In the genomic region with DNA sequence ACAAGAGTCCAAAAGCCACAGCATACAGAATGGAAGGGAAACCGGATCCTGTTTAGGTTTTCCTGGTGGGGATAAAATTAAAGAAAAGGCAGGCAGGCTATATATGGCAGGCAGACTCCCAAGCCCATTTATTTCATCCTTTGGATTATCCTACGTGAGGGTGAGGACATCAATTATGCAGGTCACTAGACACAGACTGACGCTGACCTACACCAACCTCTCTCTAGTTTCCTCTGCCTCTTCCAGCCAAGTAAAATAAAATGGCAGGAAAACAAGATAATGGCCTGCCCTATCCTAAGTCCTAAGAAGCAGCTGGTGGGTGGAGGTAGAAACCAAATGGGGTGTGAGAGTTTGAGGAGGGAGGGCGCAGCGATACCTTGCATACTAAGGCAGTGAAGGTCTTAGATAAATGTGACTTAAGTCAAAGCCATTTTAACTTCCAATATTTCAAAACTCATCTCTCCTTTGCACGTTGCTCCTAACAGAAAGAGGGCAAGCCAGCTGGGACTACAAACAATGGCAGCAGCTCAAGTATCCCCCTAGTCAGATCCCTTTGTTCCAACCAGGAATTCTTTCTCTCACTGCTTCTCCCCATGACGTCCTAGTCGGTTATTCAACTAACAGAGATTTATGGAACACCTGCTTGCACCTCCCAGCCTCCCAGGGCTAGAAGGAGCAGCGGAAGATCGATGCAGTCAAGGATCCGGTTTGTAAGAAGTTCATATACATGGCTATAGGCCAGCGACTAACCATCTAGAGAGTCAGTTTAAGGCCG, we compare ENCODE assay signal across 11 cellular contexts.
DNase-seq lines count a peak whose midpoint lies in the region; ATAC-seq, FAIRE-seq and TF ChIP-seq lines count a peak whose summit lies in the region.
"Had no signal": no experiment of that assay in that cellular context is flagged by ENCODE, and none has a peak within 500 bp of the region (broad histone marks: within the 10 kb centered on the region; RNA-seq: fewer than 3 reads in every experiment).

No MANE protein-coding gene starts in this region.

- no peaks in the 10 kb centered on the region for H3F3A ChIP-seq in PC-3 (ENCODE audit: low read length, unreplicated experiment)

- H3K4me1 ChIP-seq in HUES48 (ENCODE audit: control insufficient read depth, insufficient read depth, low read length) (peaks cover 35% of the 10 kb centered on the region), PC-3 (ENCODE audit: insufficient read depth, low read length) (peaks cover 14% of the 10 kb centered on the region), endothelial cell of umbilical vein (ENCODE audit: control insufficient read depth, extremely low read depth, insufficient read depth, low read length) (peaks cover 15% of the 10 kb centered on the region), osteoblast (ENCODE audit: insufficient read depth, low read length) (peaks cover 35% of the 10 kb centered on the region), ovary (ENCODE audit: insufficient read depth) (peaks cover 30% of the 10 kb centered on the region)

- POLR2A ChIA-PET in PC-3 (lab: Charles Lee; ENCODE audit: unreplicated experiment) = no interaction called here
- POLR2A ChIA-PET in endothelial cell of umbilical vein (lab: Charles Lee) = no interaction called here

- CTCF ChIA-PET in PC-3 (lab: Charles Lee) (no interaction called here), endothelial cell of umbilical vein (lab: Charles Lee) (interaction anchor here (2.3 kb wide), 1 partner anchor 137 kb away, joined by 9 read pairs; no protein-coding TSS in a partner anchor)

- no peaks in the 10 kb centered on the region for H3K9me1 ChIP-seq in endothelial cell of umbilical vein (replicated peaks; ENCODE audit: control insufficient read depth, extremely low read depth, insufficient read depth, low read length)

- TF ChIP-seq POLR2A in endothelial cell of umbilical vein (IDR thresholded peaks at IDR 0.05; ENCODE audit: low read depth, low read length) (no peak), erythroblast (IDR thresholded peaks at IDR 0.05; ENCODE audit: low read length) (no peak), ovary (IDR thresholded peaks at IDR 0.05) (no peak)

- H3K27ac ChIP-seq in HUES48 (ENCODE audit: low read depth, low read length) (peak overlapping the region; percentile 76), PC-3 (ENCODE audit: low read length) (peak overlapping the region; percentile 89), endothelial cell of umbilical vein (ENCODE audit: insufficient read depth, low read depth, low read length) (peak overlapping the region; percentile 13), osteoblast (ENCODE audit: low read depth, low read length) (peak overlapping the region; percentile 78), ovary (peak overlapping the region in 1 of 2 donors; percentile 35)

- DNase-seq in PC-3 (no peak), endothelial cell of umbilical vein (ENCODE audit: low read depth, low spot score) (peak; percentile 73), osteoblast (ENCODE audit: insufficient read length, low spot score, missing footprints) (no peak), erythroblast (lab: John Stamatoyannopoulos, UW) (no peak), ovary (no peak), HT-29 (ENCODE audit: low spot score) (no peak)
- DNase-seq: islet precursor cell; NCI-H524; stimulated activated naive CD4-positive, alpha-beta T cell treated with Interleukin-2 at 50 U/mL for 16 hours had no signal

- H3K4me2 ChIP-seq in PC-3 (ENCODE audit: low read length) (0 out of 2 replicates have a peak overlapping the region, but pooled peaks have one; percentile 44), endothelial cell of umbilical vein (ENCODE audit: insufficient read depth, low read length) (no peak overlapping the region), osteoblast (ENCODE audit: insufficient read depth, low read length) (peak overlapping the region; percentile 17)

- peak; percentile 21 for FAIRE-seq in endothelial cell of umbilical vein (lab: Jason Lieb, UNC)

- intact Hi-C loops in PC-3 (cut with micrococcal nuclease) = loop anchor here (2.0 to 10.0 kb wide), 5 partner anchors 27 to 243 kb away; a partner anchor contains a TSS
- intact Hi-C loops in endothelial cell of umbilical vein (cut with micrococcal nuclease) = no loop called here
- intact Hi-C loops in ovary (cut with DNase I) = loop anchor here in 3 of 4 donors (10.0 kb wide), 4 partner anchors 53 to 133 kb away; a partner anchor contains a TSS

- 41 to 47% (median 43%) methylated on average over 13 of the region's 13 CpGs for WGBS in ovary, 3 donors

- no peaks in the 10 kb centered on the region for H3K27me3 ChIP-seq in HUES48 (ENCODE audit: control insufficient read depth, insufficient read depth, low read length)
- no peaks in the 10 kb centered on the region for H3K27me3 ChIP-seq in PC-3 (ENCODE audit: low read length)
- H3K27me3 ChIP-seq in endothelial cell of umbilical vein (ENCODE audit: control insufficient read depth in 2 of 2, insufficient read depth in 2 of 2, low read length in 2 of 2) = no peaks in the 10 kb centered on the region
- no peaks in the 10 kb centered on the region for H3K27me3 ChIP-seq in osteoblast (ENCODE audit: insufficient read depth, low read length)
- no peaks in the 10 kb centered on the region for H3K27me3 ChIP-seq in ovary

- H3K9me2 ChIP-seq in PC-3 (replicated peaks; ENCODE audit: low read length) = no peaks in the 10 kb centered on the region

- TF ChIP-seq EP300 in ovary (IDR thresholded peaks at IDR 0.05) = no peak

- dilution Hi-C loops in endothelial cell of umbilical vein (cut with MboI; ENCODE audit: extremely low pct_ligation_motif_present, low sequenced_read_pairs) = no loop called here

- H3K36me3 ChIP-seq in HUES48 (ENCODE audit: control insufficient read depth, insufficient read depth, low read length) (peaks cover 45% of the 10 kb centered on the region), PC-3 (ENCODE audit: low read depth, low read length) (no peaks in the 10 kb centered on the region; the same call in 1 of the 2 replicates), endothelial cell of umbilical vein (ENCODE audit: control insufficient read depth in 2 of 2, extremely low read depth in 1 of 2, insufficient read depth in 2 of 2, low read length in 2 of 2) (peaks cover 7 to 16% of the 10 kb centered on the region in 2 experiments), osteoblast (ENCODE audit: insufficient read depth, low read length) (peaks cover 15% of the 10 kb centered on the region), ovary (no peaks in the 10 kb centered on the region)

- no peak overlapping the region for H2AFZ ChIP-seq in PC-3 (ENCODE audit: low read length)
- no peak overlapping the region for H2AFZ ChIP-seq in endothelial cell of umbilical vein (ENCODE audit: low read depth, low read length)
- H2AFZ ChIP-seq in osteoblast (ENCODE audit: low read length) = no peak overlapping the region

- 0 out of 2 replicates have a peak overlapping the region, but pooled peaks have one; percentile 10 for H3K4me3 ChIP-seq in HUES48 (ENCODE audit: low read depth, low read length)
- H3K4me3 ChIP-seq in PC-3 (ENCODE audit: low read length) = no peak overlapping the region
- no peak overlapping the region for H3K4me3 ChIP-seq in endothelial cell of umbilical vein (replicated peaks in 1 of 3; ENCODE audit: insufficient read depth in 1 of 3, low read depth in 1 of 3, low read length in 3 of 3)
- H3K4me3 ChIP-seq in osteoblast (ENCODE audit: insufficient read depth, low read length) = no peak overlapping the region
- no peak overlapping the region for H3K4me3 ChIP-seq in ovary

- H3K9me3 ChIP-seq in HUES48 (ENCODE audit: control insufficient read depth, insufficient read depth, low read length) = no peaks in the 10 kb centered on the region
- H3K9me3 ChIP-seq in PC-3 (ENCODE audit: low read length) = no peaks in the 10 kb centered on the region
- H3K9me3 ChIP-seq in endothelial cell of umbilical vein (replicated peaks; ENCODE audit: control insufficient read depth, insufficient read depth, low read length) = no peaks in the 10 kb centered on the region
- H3K9me3 ChIP-seq in osteoblast (ENCODE audit: low read depth, low read length) = no peaks in the 10 kb centered on the region
- no peaks in the 10 kb centered on the region for H3K9me3 ChIP-seq in ovary

- H3K79me2 ChIP-seq in PC-3 (ENCODE audit: low read length) (no peaks in the 10 kb centered on the region), endothelial cell of umbilical vein (ENCODE audit: control insufficient read depth, insufficient read depth, low read length) (no peaks in the 10 kb centered on the region), osteoblast (ENCODE audit: insufficient read depth, low read length) (no peaks in the 10 kb centered on the region)

- H4K20me1 ChIP-seq in PC-3 (ENCODE audit: low read length) = no peaks in the 10 kb centered on the region
- no peaks in the 10 kb centered on the region for H4K20me1 ChIP-seq in endothelial cell of umbilical vein (replicated peaks; ENCODE audit: control insufficient read depth, extremely low read depth, insufficient read depth, low read length)
- H4K20me1 ChIP-seq in osteoblast (ENCODE audit: insufficient read depth, low read length) = no peaks in the 10 kb centered on the region

- H3K9ac ChIP-seq in HUES48 (ENCODE audit: low read depth, low read length) = peak overlapping the region; percentile 29
- H3K9ac ChIP-seq in PC-3 (ENCODE audit: low read length) = peak overlapping the region; percentile 52; the same call in 1 of the 2 replicates
- H3K9ac ChIP-seq in endothelial cell of umbilical vein (replicated peaks; ENCODE audit: extremely low read depth, insufficient read depth, low read length) = no peak overlapping the region

- BruUV-seq in PC-3 (replicated peaks; lab: Mats Ljungman, UMichigan) (no TSS peak), endothelial cell of umbilical vein (replicated peaks; lab: Mats Ljungman, UMichigan) (no TSS peak)

- ATAC-seq in PC-3 (no peak), GM21447 (IDR thresholded peaks at IDR 0.05; ENCODE audit: unreplicated experiment) (no peak)

- TF ChIP-seq CTCF in PC-3 (conservative IDR thresholded peaks at IDR 0.05; ENCODE audit: low read depth, low read length) (no peak), endothelial cell of umbilical vein (IDR thresholded peaks at IDR 0.05; ENCODE audit: extremely low read depth in 1 of 2, insufficient read depth in 1 of 2, low read depth in 1 of 2, low read length in 2 of 2) (no peak), osteoblast (IDR thresholded peaks at IDR 0.05; ENCODE audit: extremely low read depth, low read depth, low read length) (no peak), ovary (IDR thresholded peaks at IDR 0.05) (no peak)

TF ChIP-seq in endothelial cell of umbilical vein, 7 proteins besides CTCF, POLR2A, EP300 and RAD21 (continues in another document):
- TF ChIP-seq EZH2 (IDR thresholded peaks at IDR 0.05; ENCODE audit: borderline replicate concordance, low read depth, low read length, severe bottlenecking) = no peak
- no peak for TF ChIP-seq GATA2 (IDR thresholded peaks at IDR 0.05; ENCODE audit: insufficient read depth, insufficient read length, low read depth, low read length)
- no peak for TF ChIP-seq FOS (IDR thresholded peaks at IDR 0.05; ENCODE audit: borderline replicate concordance, insufficient read depth, low read length)
- TF ChIP-seq JUN (IDR thresholded peaks at IDR 0.05; ENCODE audit: borderline replicate concordance, insufficient read depth, insufficient read length, low read depth) = no peak
